8 cellular contexts compared by ENCODE assay signal in genomic region chr10:29408847-29409240, GRCh38.
DNase-seq lines count a peak whose midpoint lies in the region; ATAC-seq and TF ChIP-seq lines count a peak whose summit lies in the region.

No MANE protein-coding gene starts in this region.

- POLR2A ChIA-PET in activated CD8-positive, alpha-beta T cell treated with anti-CD3 and anti-CD28 coated beads, Interleukin-2, amount 10 ng/mL, durations not matched to agents 7 days and 5 days (lab: Charles Lee): interaction anchor here (1.6 kb wide), 1 partner anchor 12 kb away, joined by 5 read pairs; no protein-coding TSS in a partner anchor

- TF ChIP-seq CTCF in 22Rv1 (IDR thresholded peaks at IDR 0.05) (no peak), left lung (IDR thresholded peaks at IDR 0.05) (no peak)

- peaks cover 12% of the 10 kb centered on the region for H3K9me3 Mint-ChIP-seq in activated CD8-positive, alpha-beta T cell treated with anti-CD3 and anti-CD28 coated beads, Interleukin-2, amount 10 ng/mL, durations not matched to agents 7 days and 5 days (ENCODE audit: insufficient read depth)

- H3K4me3 Mint-ChIP-seq in activated CD8-positive, alpha-beta T cell treated with anti-CD3 and anti-CD28 coated beads, Interleukin-2, amount 10 ng/mL, durations not matched to agents 7 days and 5 days: peak overlapping the region; percentile 90

- no peaks in the 10 kb centered on the region for H3K36me3 ChIP-seq in left lung

- no peak for DNase-seq in activated CD8-positive, alpha-beta T cell treated with anti-CD3 and anti-CD28 coated beads, Interleukin-2, amount 10 ng/mL, durations not matched to agents 7 days and 5 days
- DNase-seq in left lung (no peak), NCI-H2029 treated with DMSO at 0.1 percent for 48 hours (lab: John Stamatoyannopoulos, UW) (no peak), dermis blood vessel endothelial cell (no peak)

- H3K4me1 ChIP-seq in left lung: peaks cover 22 to 41% of the 10 kb centered on the region in 2 donors

- H3K27me3 Mint-ChIP-seq in activated CD8-positive, alpha-beta T cell treated with anti-CD3 and anti-CD28 coated beads, Interleukin-2, amount 10 ng/mL, durations not matched to agents 7 days and 5 days (ENCODE audit: low read depth): no peaks in the 10 kb centered on the region

- CTCF ChIA-PET in activated CD8-positive, alpha-beta T cell treated with anti-CD3 and anti-CD28 coated beads, Interleukin-2, amount 10 ng/mL, durations not matched to agents 7 days and 5 days (lab: Charles Lee): interaction anchor here (1.2 to 3.0 kb wide), 9 partner anchors 13 to 104 kb away, joined by 3 to 18 read pairs (median 7); no protein-coding TSS in a partner anchor

- no peaks in the 10 kb centered on the region for H3K27me3 ChIP-seq in left lung

- H3K27ac Mint-ChIP-seq in activated CD8-positive, alpha-beta T cell treated with anti-CD3 and anti-CD28 coated beads, Interleukin-2, amount 10 ng/mL, durations not matched to agents 7 days and 5 days: peak overlapping the region; percentile 87

- intact Hi-C loops in left lung (cut with DNase I): no loop called here

- H3K4me3 ChIP-seq in left lung: peak overlapping the region; percentile 75 to 76

- H3K27ac ChIP-seq in 22Rv1 (peak overlapping the region; percentile 86), left lung (peak overlapping the region; percentile 90 to 93)

- peaks cover 26% of the 10 kb centered on the region for H3K4me1 Mint-ChIP-seq in activated CD8-positive, alpha-beta T cell treated with anti-CD3 and anti-CD28 coated beads, Interleukin-2, amount 10 ng/mL, durations not matched to agents 7 days and 5 days (ENCODE audit: low read depth)

- peaks cover 15% of the 10 kb centered on the region for H3K36me3 Mint-ChIP-seq in activated CD8-positive, alpha-beta T cell treated with anti-CD3 and anti-CD28 coated beads, Interleukin-2, amount 10 ng/mL, durations not matched to agents 7 days and 5 days (ENCODE audit: low read depth)

- peak; percentile 13 for ATAC-seq in GM19455 (IDR thresholded peaks at IDR 0.05; ENCODE audit: unreplicated experiment)
- no peak for ATAC-seq in activated CD8-positive, alpha-beta T cell treated with anti-CD3 and anti-CD28 coated beads, Interleukin-2, amount 10 ng/mL, durations not matched to agents 7 days and 5 days
- no peak for ATAC-seq in left lung
- ATAC-seq in HG03457 (IDR thresholded peaks at IDR 0.05; ENCODE audit: unreplicated experiment): no peak
- ATAC-seq in HG03378 (IDR thresholded peaks at IDR 0.05; ENCODE audit: unreplicated experiment): no peak

- H3K9me3 ChIP-seq in left lung: no peaks in the 10 kb centered on the region
